ENCODE assay signal across 22 cellular contexts in the genomic region with DNA sequence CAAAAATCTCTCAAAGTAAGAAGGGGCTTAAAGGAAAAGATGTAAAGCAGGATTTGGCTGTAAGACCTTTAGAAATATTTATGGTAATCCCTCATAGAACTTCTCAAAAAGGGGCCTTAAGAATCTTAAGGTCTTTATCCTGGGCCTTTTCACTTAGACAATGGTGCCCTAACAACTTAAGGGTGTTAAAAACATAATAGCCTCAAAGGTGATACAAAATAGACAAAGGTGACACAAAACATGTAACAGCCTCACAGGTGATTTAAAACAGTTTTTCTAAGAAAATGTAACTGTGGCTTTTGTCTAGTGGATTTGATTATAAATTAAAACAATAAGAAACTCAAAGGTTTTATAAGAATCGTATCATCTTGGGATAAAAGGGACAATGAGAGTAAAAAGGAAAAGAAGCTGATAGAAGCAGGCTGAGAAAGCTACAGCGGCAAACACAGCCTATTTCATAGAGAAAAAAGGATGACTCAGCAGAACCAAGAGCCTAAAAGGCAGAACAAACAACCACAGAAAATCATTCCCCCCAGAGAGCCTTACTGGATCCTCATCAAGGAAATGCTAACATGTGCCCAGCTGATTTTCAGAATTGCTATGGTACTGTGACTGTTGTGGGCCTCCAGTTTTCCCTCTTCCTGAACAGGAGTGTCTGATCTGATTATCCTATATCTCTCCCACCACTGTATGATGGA.
DNase-seq lines count a peak whose midpoint lies in the region; ATAC-seq and TF ChIP-seq lines count a peak whose summit lies in the region.
"Had no signal": no experiment of that assay in that cellular context is flagged by ENCODE, and none has a peak within 500 bp of the region (broad histone marks: within the 10 kb centered on the region; RNA-seq: fewer than 3 reads in every experiment).

No MANE protein-coding gene starts in this region.

- WGBS in H9 (ENCODE audit: extremely low coverage, insufficient read length, low lambda C conversion rate), result no CpG with 5 or more reads among the region's 2 CpGs

- H3K36me3 Mint-ChIP-seq in H9 (ENCODE audit: insufficient read depth in 1 of 3, low read depth in 3 of 3), result peaks cover 7 to 10% (median 10%) of the 10 kb centered on the region in 3 experiments
- H3K36me3 Mint-ChIP-seq in neural progenitor cell, result no peaks in the 10 kb centered on the region
- H3K36me3 Mint-ChIP-seq: CD4-positive, alpha-beta memory T cell had no signal

- H3K79me1 ChIP-seq in H9 (ENCODE audit: insufficient read depth, low read depth, low read length, poor library complexity, severe bottlenecking), result no peaks in the 10 kb centered on the region

- no peak overlapping the region for H4K91ac ChIP-seq in H9 (ENCODE audit: insufficient read length, low read depth, low read length)

- in situ Hi-C loops in astrocyte of the spinal cord (cut with HindIII; ENCODE audit: low sequenced_read_pairs), result no loop called here

- H3K4me1 ChIP-seq in H9 (ENCODE audit: insufficient read depth, low read length) (no peaks in the 10 kb centered on the region), neural progenitor cell (peaks cover 12% of the 10 kb centered on the region)
- H3K4me1 ChIP-seq: A549, BLaER1 had no signal

- no peaks in the 10 kb centered on the region for H4K20me1 ChIP-seq in H9 (ENCODE audit: control insufficient read depth, insufficient read depth, insufficient read length)
- no peaks in the 10 kb centered on the region for H4K20me1 ChIP-seq in neural progenitor cell (ENCODE audit: low read depth)
- H4K20me1 ChIP-seq: BLaER1 had no signal

- DNase-seq in H9, result no peak
- peak; percentile 32 for DNase-seq in HT1080 (ENCODE audit: low read depth)
- peak; percentile 20 for DNase-seq in astrocyte of the spinal cord (ENCODE audit: low read depth, low spot score)
- DNase-seq in neural progenitor cell (ENCODE audit: low spot score), result peak; percentile 48
- no peak for DNase-seq in effector CD8-positive, alpha-beta T cell (lab: John Stamatoyannopoulos, UW)
- DNase-seq in left ventricle myocardium superior, result no peak
- no peak for DNase-seq in Ammon's horn (ENCODE audit: low spot score)
- DNase-seq: CD4-positive, alpha-beta memory T cell; DMS79 treated with DMSO at 0.1 percent for 48 hours; IMR-90; MG63; NCI-H1105; NCI-H1694; NCI-H2081 treated with DMSO at 0.1 percent for 48 hours; NCI-H446 treated with DMSO at 0.1 percent for 48 hours; NK-92 treated with Interleukin-12 subunit alpha and Interleukin-12 subunit beta, amount 100 ng/mL, for 24 hours; Right ventricle myocardium superior had no signal

- H3K9ac ChIP-seq in H9 (ENCODE audit: extremely low read depth, insufficient read length, low read length), result no peak overlapping the region
- no peak overlapping the region for H3K9ac ChIP-seq in neural progenitor cell
- H3K9ac ChIP-seq: BLaER1 had no signal

- no peak overlapping the region for H2BK5ac ChIP-seq in H9 (ENCODE audit: insufficient read length, low read length)

- intact Hi-C loops in left ventricle myocardium superior (cut with micrococcal nuclease), result no loop called here

- H3K27ac Mint-ChIP-seq in H9 (no peak overlapping the region), neural progenitor cell (no peak overlapping the region)
- H3K27ac Mint-ChIP-seq: CD4-positive, alpha-beta memory T cell had no signal

- H3K23ac ChIP-seq in H9 (ENCODE audit: insufficient read length, low read depth, low read length), result no peak overlapping the region

- H3K27me3 Mint-ChIP-seq in H9 (ENCODE audit: low read depth) (no peaks in the 10 kb centered on the region; the same call in 1 of the 2 replicates), neural progenitor cell (ENCODE audit: insufficient read depth, low read depth) (no peaks in the 10 kb centered on the region)
- H3K27me3 Mint-ChIP-seq: CD4-positive, alpha-beta memory T cell had no signal

- no peak for TF ChIP-seq CTCF in H9 (conservative IDR thresholded peaks at IDR 0.05)
- no peak for TF ChIP-seq CTCF in astrocyte of the spinal cord (IDR thresholded peaks at IDR 0.05; ENCODE audit: low read depth, low read length)
- no peak for TF ChIP-seq CTCF in neural progenitor cell (IDR thresholded peaks at IDR 0.05)

- H3K9me3 ChIP-seq in H9 (ENCODE audit: control insufficient read depth, low read depth, low read length) (peaks cover 5% of the 10 kb centered on the region), neural progenitor cell (ENCODE audit: low read depth) (no peaks in the 10 kb centered on the region)
- H3K9me3 ChIP-seq: A549, MG63 had no signal

- H4K8ac ChIP-seq in H9 (replicated peaks; ENCODE audit: insufficient read length, low read depth, low read length), result no peak overlapping the region

- H3K79me2 ChIP-seq in H9 (ENCODE audit: insufficient read depth, low read length) (no peaks in the 10 kb centered on the region), neural progenitor cell (ENCODE audit: low read depth) (no peaks in the 10 kb centered on the region)

- peaks cover 27% of the 10 kb centered on the region for H3F3A ChIP-seq in neural progenitor cell (ENCODE audit: low read depth)

- H3K9me3 Mint-ChIP-seq in H9, result peaks cover 9 to 19% of the 10 kb centered on the region in 2 experiments
- peaks cover 11% of the 10 kb centered on the region for H3K9me3 Mint-ChIP-seq in neural progenitor cell

- no peak overlapping the region for H2BK15ac ChIP-seq in H9 (ENCODE audit: low read depth, low read length)

- H3K27ac ChIP-seq in H9 (ENCODE audit: insufficient read length, low read depth, low read length) (no peak overlapping the region), neural progenitor cell (peak overlapping the region; percentile 13)
- H3K27ac ChIP-seq: A549, BLaER1, HL-60 had no signal

- H3K56ac ChIP-seq in H9 (ENCODE audit: insufficient read length, low read depth, low read length), result no peak overlapping the region

- H3K4me3 ChIP-seq in astrocyte of the spinal cord (ENCODE audit: low read depth, low read length) (no peak overlapping the region), neural progenitor cell (no peak overlapping the region)
- H3K4me3 ChIP-seq: A549, BLaER1, MG63 had no signal

- no peak overlapping the region for H3K4ac ChIP-seq in H9 (ENCODE audit: low read depth, low read length)

- ATAC-seq in left ventricle myocardium superior (no peak), GM18870 (IDR thresholded peaks at IDR 0.05; ENCODE audit: unreplicated experiment) (no peak)
- ATAC-seq: A549, HCT116 had no signal

- H3K18ac ChIP-seq in H9 (ENCODE audit: insufficient read length, low read depth, low read length), result no peak overlapping the region

- no peak overlapping the region for H3K14ac ChIP-seq in H9 (ENCODE audit: insufficient read depth, low read length)

- H3K4me1 Mint-ChIP-seq in H9 (peaks cover 0 to 4% of the 10 kb centered on the region in 2 experiments; a peak in 1 of 4 replicates), neural progenitor cell (peaks cover 2% of the 10 kb centered on the region)
- H3K4me1 Mint-ChIP-seq: CD4-positive, alpha-beta memory T cell had no signal

- H3K4me2 ChIP-seq in H9 (ENCODE audit: insufficient read depth, insufficient read length, low read length) (no peak overlapping the region), neural progenitor cell (peak overlapping the region; percentile 31)
- H3K4me2 ChIP-seq: A549, BLaER1 had no signal

- H2AFZ ChIP-seq in H9 (ENCODE audit: low read length) (no peak overlapping the region), neural progenitor cell (replicated peaks) (no peak overlapping the region)

- no peak overlapping the region for H2BK120ac ChIP-seq in H9 (ENCODE audit: low read depth, low read length, poor library complexity, severe bottlenecking)

- H3T11ph ChIP-seq in H9 (ENCODE audit: low read length), result no peak overlapping the region

- H3K27me3 ChIP-seq in H9 (ENCODE audit: insufficient read depth, low read length) (no peaks in the 10 kb centered on the region), neural progenitor cell (no peaks in the 10 kb centered on the region)
- H3K27me3 ChIP-seq: BLaER1, MG63 had no signal

- H2BK20ac ChIP-seq in H9 (ENCODE audit: low read depth, low read length, poor library complexity, severe bottlenecking), result peak overlapping the region; percentile 26

- no peaks in the 10 kb centered on the region for H3K23me2 ChIP-seq in H9 (ENCODE audit: insufficient read length, low read depth, low read length, poor library complexity, severe bottlenecking)

- no peaks in the 10 kb centered on the region for H3K36me3 ChIP-seq in neural progenitor cell
- H3K36me3 ChIP-seq: BLaER1, MG63 had no signal

- H2AK5ac ChIP-seq in H9 (ENCODE audit: insufficient read length, low read length), result no peak overlapping the region

- no peak overlapping the region for H3K4me3 Mint-ChIP-seq in H9
- no peak overlapping the region for H3K4me3 Mint-ChIP-seq in neural progenitor cell
- H3K4me3 Mint-ChIP-seq: CD4-positive, alpha-beta memory T cell had no signal

- no peak overlapping the region for H4K5ac ChIP-seq in H9 (ENCODE audit: insufficient read length, low read depth, low read length)

- no peak overlapping the region for H2BK12ac ChIP-seq in H9 (ENCODE audit: insufficient read length, low read depth, low read length)

Comparison
In these comparisons a context has a peak if more than half of its experiments do, and no peak if none do; other contexts are left out.
1. DNase-seq: peak in HT1080 (single experiment), astrocyte of the spinal cord (single experiment) and neural progenitor cell (single experiment); none in H9 (single experiment), effector CD8-positive, alpha-beta T cell (single experiment), left ventricle myocardium superior (single experiment) and Ammon's horn (single experiment).